Comparison of ENCODE assay signal across 11 cellular contexts in genomic region chr7:29488203-29488970, GRCh38.
A peak's percentile ranks its signal among the peaks of the same experiment; 100 is the strongest.
DNase-seq lines count a peak whose midpoint lies in the region; ATAC-seq, FAIRE-seq and TF ChIP-seq lines count a peak whose summit lies in the region.
"Had no signal": no experiment of that assay in that cellular context is flagged by ENCODE, and none has a peak within 500 bp of the region (broad histone marks: within the 10 kb centered on the region; RNA-seq: fewer than 3 reads in every experiment).

No MANE protein-coding gene starts in this region.

- intact Hi-C loops in HepG2 (cut with micrococcal nuclease; ENCODE audit: unreplicated experiment): loop anchor here (5.0 kb wide), 1 partner anchor 74 kb away; the partner anchor contains the start of gene PRR15

- H3K79me2 ChIP-seq in HepG2 (ENCODE audit: insufficient read depth, low read length): no peaks in the 10 kb centered on the region

- no peaks in the 10 kb centered on the region for H3K36me3 ChIP-seq in Peyer's patch
- H3K36me3 ChIP-seq in duodenal mucosa (ENCODE audit: control insufficient read depth in 1 of 2, insufficient read depth in 2 of 2, low read length in 2 of 2): no peaks in the 10 kb centered on the region
- H3K36me3 ChIP-seq in HepG2 (replicated peaks in 1 of 2; ENCODE audit: control insufficient read depth in 1 of 2, insufficient read depth in 2 of 2, low read length in 2 of 2): peaks cover 2 to 4% of the 10 kb centered on the region in 2 experiments; a peak in 2 of 5 replicates
- H3K36me3 ChIP-seq in skeletal muscle satellite cell (ENCODE audit: insufficient read depth, low read length): no peaks in the 10 kb centered on the region
- H3K36me3 ChIP-seq: upper lobe of left lung had no signal

- H3K9me3 ChIP-seq in Peyer's patch: no peaks in the 10 kb centered on the region
- H3K9me3 ChIP-seq in duodenal mucosa (ENCODE audit: control insufficient read depth in 1 of 2, low read length in 2 of 2): no peaks in the 10 kb centered on the region
- H3K9me3 ChIP-seq in HepG2 (ENCODE audit: low read length): no peaks in the 10 kb centered on the region
- H3K9me3 ChIP-seq in skeletal muscle satellite cell (replicated peaks; ENCODE audit: low read length): no peaks in the 10 kb centered on the region
- H3K9me3 ChIP-seq: upper lobe of left lung had no signal

- DNase-seq in Peyer's patch (no peak), HepG2 (ENCODE audit: low spot score) (peak; percentile 33), NCI-H2196 (lab: John Stamatoyannopoulos, UW; ENCODE audit: unreplicated experiment) (no peak), AML-193 (lab: John Stamatoyannopoulos, UW) (no peak), Kasumi-1 (lab: John Stamatoyannopoulos, UW) (no peak)
- DNase-seq: Calu3, upper lobe of left lung had no signal

- in situ Hi-C loops in HepG2 (cut with HindIII; ENCODE audit: extremely low pct_ligation_motif_present, low pct_unique_long_range_greater_than_20kb): no loop called here

- H3K27ac ChIP-seq in Peyer's patch (peak overlapping the region in 3 of 4 donors; percentile 7 to 67 (median 50)), duodenal mucosa (ENCODE audit: low read depth, low read length) (no peak overlapping the region), HepG2 (ENCODE audit: extremely low read length, insufficient read depth, low read length) (peak overlapping the region; percentile 31)
- H3K27ac ChIP-seq: foreskin keratinocyte had no signal

- no peak for FAIRE-seq in HepG2 (lab: Jason Lieb, UNC)

- peaks cover 0 to 33% (median 0%) of the 10 kb centered on the region in 4 donors for H3K4me1 ChIP-seq in Peyer's patch
- peaks cover 38 to 71% of the 10 kb centered on the region in 2 donors for H3K4me1 ChIP-seq in duodenal mucosa (ENCODE audit: control insufficient read depth in 1 of 2, insufficient read depth in 2 of 2, low read length in 2 of 2)
- H3K4me1 ChIP-seq in HepG2 (ENCODE audit: insufficient read depth, low read length): peaks cover 72% of the 10 kb centered on the region
- peaks cover 28% of the 10 kb centered on the region for H3K4me1 ChIP-seq in skeletal muscle satellite cell (ENCODE audit: control insufficient read depth, insufficient read depth, low read length)
- H3K4me1 ChIP-seq: upper lobe of left lung had no signal

- TF ChIP-seq CTCF in Peyer's patch (IDR thresholded peaks at IDR 0.05): no peak
- no peak for TF ChIP-seq CTCF in HepG2 (CRISPR knock-in tag; IDR thresholded peaks at IDR 0.05)

- TF ChIP-seq EP300 in HepG2 (IDR thresholded peaks at IDR 0.05; ENCODE audit: low read depth in 2 of 2, low read length in 2 of 2): no peak
- no peak for TF ChIP-seq EP300 in HepG2 (CRISPR knock-in tag; IDR thresholded peaks at IDR 0.05; ENCODE audit: borderline replicate concordance)

- TF ChIP-seq POLR2A in Peyer's patch (IDR thresholded peaks at IDR 0.05) (no peak), HepG2 (IDR thresholded peaks at IDR 0.05; ENCODE audit: insufficient read depth in 1 of 2, low read depth in 2 of 2, low read length in 2 of 2) (no peak)

- H3K4me3 ChIP-seq in Peyer's patch (peak overlapping the region in 1 of 4 donors; percentile 5), duodenal mucosa (ENCODE audit: low read depth in 1 of 2, low read length in 2 of 2) (peak overlapping the region; percentile 4 to 40), HepG2 (replicated peaks in 1 of 3; ENCODE audit: insufficient read depth in 1 of 3, low read depth in 2 of 3, low read length in 3 of 3) (no peak overlapping the region), skeletal muscle satellite cell (ENCODE audit: low read length) (no peak overlapping the region)
- H3K4me3 ChIP-seq: upper lobe of left lung had no signal

- POLR2A ChIA-PET in HepG2 (lab: Yijun Ruan, JAX): no interaction called here

- peak overlapping the region in 1 of 2 donors; percentile 37 for H3K9ac ChIP-seq in duodenal mucosa (ENCODE audit: low read depth in 1 of 2, low read length in 2 of 2)
- no peak overlapping the region; the same call in 1 of the 2 replicates for H3K9ac ChIP-seq in HepG2 (ENCODE audit: insufficient read depth, low read depth, low read length)
- H3K9ac ChIP-seq in skeletal muscle satellite cell (ENCODE audit: low read depth, low read length): peak overlapping the region; percentile 51

- WGBS in HepG2 (ENCODE audit: low lambda C conversion rate): 78% methylated on average over 8 of the region's 8 CpGs

- TF ChIP-seq RAD21 in HepG2 (CRISPR knock-in tag; IDR thresholded peaks at IDR 0.05): no peak

- CTCF ChIA-PET in HepG2 (lab: Yijun Ruan, JAX; ENCODE audit: low intra/inter-chr PET ratio, low total read pairs): no interaction called here

- BruUV-seq in HepG2 (replicated peaks; lab: Mats Ljungman, UMichigan): no TSS peak

- H4K20me1 ChIP-seq in HepG2 (ENCODE audit: insufficient read depth, low read length): no peaks in the 10 kb centered on the region

- no peak overlapping the region for H3K4me2 ChIP-seq in HepG2 (ENCODE audit: low read depth, low read length)
- H3K4me2 ChIP-seq in skeletal muscle satellite cell (ENCODE audit: low read length): peak overlapping the region; percentile 64

- H3K27me3 ChIP-seq in Peyer's patch (no peaks in the 10 kb centered on the region), duodenal mucosa (ENCODE audit: control insufficient read depth in 1 of 2, insufficient read depth in 2 of 2, low read length in 2 of 2) (no peaks in the 10 kb centered on the region), HepG2 (ENCODE audit: control insufficient read depth in 1 of 2, insufficient read depth in 2 of 2, low read length in 2 of 2) (no peaks in the 10 kb centered on the region), skeletal muscle satellite cell (ENCODE audit: control insufficient read depth, insufficient read depth, low read length) (no peaks in the 10 kb centered on the region)
- H3K27me3 ChIP-seq: foreskin keratinocyte, upper lobe of left lung had no signal

- peak; percentile 49 for ATAC-seq in HepG2
- no peak for ATAC-seq in GM18909 (IDR thresholded peaks at IDR 0.05; ENCODE audit: poor library complexity, unreplicated experiment)

- no peak overlapping the region for H2AFZ ChIP-seq in HepG2 (ENCODE audit: low read length)

TF ChIP-seq in HepG2, 621 proteins besides CTCF, POLR2A, EP300 and RAD21 (continues in another document):
- TF ChIP-seq ZNF614 (CRISPR knock-in tag; IDR thresholded peaks at IDR 0.05; ENCODE audit: borderline replicate concordance): no peak
- TF ChIP-seq NFATC3 (CRISPR knock-in tag; IDR thresholded peaks at IDR 0.05): no peak
- no peak for TF ChIP-seq ZNF629 (CRISPR knock-in tag; conservative IDR thresholded peaks at IDR 0.05)
- TF ChIP-seq THAP9 (CRISPR knock-in tag; IDR thresholded peaks at IDR 0.05; ENCODE audit: borderline replicate concordance): no peak
- no peak for TF ChIP-seq NRL (CRISPR knock-in tag; IDR thresholded peaks at IDR 0.05; ENCODE audit: borderline replicate concordance)
- peak; percentile 38; the same call in 1 of the 2 replicates for TF ChIP-seq HNF4A (CRISPR knock-in tag; IDR thresholded peaks at IDR 0.05)
- TF ChIP-seq ZNF362 (CRISPR knock-in tag; IDR thresholded peaks at IDR 0.05; ENCODE audit: borderline replicate concordance): no peak
- no peak for TF ChIP-seq ADNP (CRISPR knock-in tag; IDR thresholded peaks at IDR 0.05)
- no peak for TF ChIP-seq ZNF776 (CRISPR knock-in tag; IDR thresholded peaks at IDR 0.05)
- no peak for TF ChIP-seq THRA (CRISPR knock-in tag; IDR thresholded peaks at IDR 0.05; ENCODE audit: borderline replicate concordance)
- no peak for TF ChIP-seq TEAD3 (CRISPR knock-in tag; optimal IDR thresholded peaks at IDR 0.05; ENCODE audit: borderline replicate concordance)
- no peak for TF ChIP-seq ZMAT3 (CRISPR knock-in tag; conservative IDR thresholded peaks at IDR 0.05)
- peak; percentile 30; the same call in 1 of the 2 replicates for TF ChIP-seq GATAD2A (CRISPR knock-in tag; IDR thresholded peaks at IDR 0.05)

Comparison
In these comparisons a context has a peak if more than half of its experiments do, and no peak if none do; other contexts are left out.
1. H3K4me3 ChIP-seq: peak in duodenal mucosa (2 of 2); none in HepG2 (0 of 3) and skeletal muscle satellite cell (single experiment).